Comparison of ENCODE assay signal across 9 cellular contexts in the genomic region with DNA sequence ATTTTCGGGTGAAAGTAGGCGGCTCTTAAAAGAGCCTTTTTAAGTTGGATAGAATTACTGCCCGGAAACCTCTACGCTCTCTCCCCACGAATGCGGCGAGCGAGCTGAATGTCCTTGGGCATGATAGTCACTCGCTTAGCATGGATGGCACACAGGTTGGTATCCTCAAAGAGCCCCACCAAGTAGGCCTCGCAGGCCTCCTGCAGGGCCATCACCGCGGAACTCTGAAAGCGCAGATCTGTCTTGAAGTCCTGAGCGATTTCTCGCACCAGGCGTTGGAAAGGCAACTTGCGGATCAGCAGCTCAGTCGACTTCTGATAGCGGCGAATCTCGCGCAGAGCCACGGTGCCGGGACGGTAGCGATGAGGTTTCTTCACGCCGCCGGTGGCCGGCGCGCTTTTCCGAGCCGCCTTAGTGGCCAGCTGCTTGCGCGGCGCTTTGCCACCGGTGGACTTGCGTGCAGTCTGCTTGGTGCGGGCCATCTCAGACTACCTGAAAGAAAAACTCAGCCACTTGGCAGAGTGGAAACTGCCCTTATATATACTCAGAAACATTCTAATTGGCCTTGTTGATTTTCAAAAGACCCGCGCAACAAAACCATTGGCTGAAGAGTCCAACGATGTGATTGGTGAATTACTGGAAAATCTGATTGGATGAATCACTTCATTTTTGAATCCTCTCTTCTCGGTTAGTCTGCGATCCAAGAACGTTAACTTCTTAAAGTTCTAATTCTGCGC.
DNase-seq lines count a peak whose midpoint lies in the region; ATAC-seq and TF ChIP-seq lines count a peak whose summit lies in the region.
"Had no signal": no experiment of that assay in that cellular context is flagged by ENCODE, and none has a peak within 500 bp of the region (broad histone marks: within the 10 kb centered on the region; RNA-seq: fewer than 3 reads in every experiment).

No MANE protein-coding gene starts in this region.

- peak overlapping the region; percentile 91 for H3K27ac ChIP-seq in CD4-positive, CD25-positive, alpha-beta regulatory T cell (ENCODE audit: insufficient read depth, low read length, poor library complexity, severe bottlenecking)
- H3K27ac ChIP-seq in SU-DHL-6 (ENCODE audit: low read depth, low read length) (peak overlapping the region; percentile 89), psoas muscle (no peak overlapping the region)

- no peaks in the 10 kb centered on the region for H3K9me3 Mint-ChIP-seq in CD4-positive, CD25-positive, alpha-beta regulatory T cell
- H3K9me3 Mint-ChIP-seq: IgD-negative memory B cell had no signal

- DNase-seq in CD4-positive, CD25-positive, alpha-beta regulatory T cell, result peak; percentile 73 to 95 (median 89)
- peak; percentile 99 for DNase-seq in Jurkat, Clone E6-1 (ENCODE audit: low read depth, low spot score)
- DNase-seq in activated naive CD8-positive, alpha-beta T cell treated with anti-CD3 and anti-CD28 coated beads, Interleukin-2, amount 50 U/mL, for 16 hours (ENCODE audit: low read depth, low spot score), result peak; percentile 43
- peak; percentile 56 for DNase-seq in left cardiac atrium
- DNase-seq in psoas muscle, result peak in 1 of 2 donors; percentile 63
- DNase-seq in GM19238 (ENCODE audit: insufficient read length, low spot score), result no peak

- H3K79me2 ChIP-seq in SU-DHL-6 (ENCODE audit: insufficient read depth, low read length), result no peaks in the 10 kb centered on the region

- H3K9me3 ChIP-seq in CD4-positive, CD25-positive, alpha-beta regulatory T cell (ENCODE audit: control insufficient read depth in 2 of 2, low read length in 2 of 2), result no peaks in the 10 kb centered on the region
- no peaks in the 10 kb centered on the region for H3K9me3 ChIP-seq in SU-DHL-6 (ENCODE audit: insufficient read depth, low read length)
- H3K9me3 ChIP-seq in psoas muscle, result no peaks in the 10 kb centered on the region

- H3K4me3 ChIP-seq in CD4-positive, CD25-positive, alpha-beta regulatory T cell (ENCODE audit: low read depth, low read length), result peak overlapping the region; percentile 98
- peak overlapping the region; percentile 68 for H3K4me3 ChIP-seq in Jurkat, Clone E6-1 (ENCODE audit: low read length)
- H3K4me3 ChIP-seq in SU-DHL-6 (ENCODE audit: insufficient read depth, low read length, poor library complexity, severe bottlenecking), result peak overlapping the region; percentile 50
- H3K4me3 ChIP-seq in psoas muscle, result peak overlapping the region; percentile 58

- peaks cover 13 to 26% (median 21%) of the 10 kb centered on the region in 4 donors for H3K4me1 Mint-ChIP-seq in CD4-positive, CD25-positive, alpha-beta regulatory T cell

- no peak overlapping the region for H3K4me3 Mint-ChIP-seq in CD4-positive, CD25-positive, alpha-beta regulatory T cell

- H3K27me3 Mint-ChIP-seq in CD4-positive, CD25-positive, alpha-beta regulatory T cell, result peaks cover 5% of the 10 kb centered on the region
- H3K27me3 Mint-ChIP-seq: IgD-negative memory B cell had no signal

- peaks cover 34% of the 10 kb centered on the region for H3K4me1 ChIP-seq in CD4-positive, CD25-positive, alpha-beta regulatory T cell (ENCODE audit: control insufficient read depth, insufficient read depth, low read length, poor library complexity, severe bottlenecking)
- peaks cover 8% of the 10 kb centered on the region for H3K4me1 ChIP-seq in psoas muscle

- peak overlapping the region in 1 of 3 donors; percentile 93 for H3K27ac Mint-ChIP-seq in CD4-positive, CD25-positive, alpha-beta regulatory T cell

- H3F3A ChIP-seq in SU-DHL-6 (ENCODE audit: insufficient read depth), result peaks cover 52% of the 10 kb centered on the region

- no peaks in the 10 kb centered on the region for H4K20me1 ChIP-seq in SU-DHL-6 (ENCODE audit: low read depth, low read length)

- H3K36me3 Mint-ChIP-seq in CD4-positive, CD25-positive, alpha-beta regulatory T cell, result no peaks in the 10 kb centered on the region
- H3K36me3 Mint-ChIP-seq: IgD-negative memory B cell had no signal

- no peaks in the 10 kb centered on the region for H3K27me3 ChIP-seq in CD4-positive, CD25-positive, alpha-beta regulatory T cell (ENCODE audit: control insufficient read depth, insufficient read depth, low read length)
- H3K27me3 ChIP-seq in SU-DHL-6 (ENCODE audit: low read length) (no peaks in the 10 kb centered on the region), psoas muscle (ENCODE audit: insufficient read depth in 3 of 3, low read length in 2 of 3) (peaks cover 0 to 67% (median 28%) of the 10 kb centered on the region in 3 donors)

- 6 to 8% (median 8%) methylated on average over 47 of the region's 47 CpGs for WGBS in psoas muscle, 3 donors

- intact Hi-C loops in left cardiac atrium (cut with DNase I) (no loop called here), psoas muscle (cut with DNase I) (loop anchor here in 1 of 2 donors (5.0 kb wide), 2 partner anchors 39 to 74 kb away; a partner anchor contains a TSS)

- H3K4me2 ChIP-seq in SU-DHL-6 (ENCODE audit: low read depth, low read length, poor library complexity, severe bottlenecking), result peak overlapping the region; percentile 73

- H3K36me3 ChIP-seq in CD4-positive, CD25-positive, alpha-beta regulatory T cell (ENCODE audit: control insufficient read depth, insufficient read depth, low read length), result no peaks in the 10 kb centered on the region
- H3K36me3 ChIP-seq in SU-DHL-6 (ENCODE audit: low read length), result no peaks in the 10 kb centered on the region
- no peaks in the 10 kb centered on the region for H3K36me3 ChIP-seq in psoas muscle (ENCODE audit: insufficient read depth in 1 of 2, low read depth in 1 of 2)

- H3K9ac ChIP-seq in SU-DHL-6 (ENCODE audit: low read length), result peak overlapping the region; percentile 65

- ATAC-seq in CD4-positive, CD25-positive, alpha-beta regulatory T cell (ENCODE audit: low read depth in 2 of 2), result peak; percentile 15 to 22
- ATAC-seq in GM19455 (IDR thresholded peaks at IDR 0.05; ENCODE audit: unreplicated experiment), result peak; percentile 34
- ATAC-seq in left cardiac atrium, result peak; percentile 47 to 51
- ATAC-seq in psoas muscle, result peak; percentile 28 to 71 (median 64)

- H2AFZ ChIP-seq in SU-DHL-6 (ENCODE audit: low read depth, low read length, severe bottlenecking), result no peak overlapping the region

- TF ChIP-seq CTCF in SU-DHL-6 (IDR thresholded peaks at IDR 0.05; ENCODE audit: insufficient read depth, low read length, poor library complexity, severe bottlenecking) (no peak), psoas muscle (IDR thresholded peaks at IDR 0.05) (no peak)

- no peaks in the 10 kb centered on the region for H3K9me2 ChIP-seq in SU-DHL-6 (replicated peaks; ENCODE audit: insufficient read depth, low read length)
